Comparison of ENCODE assay signal across 8 cellular contexts in the genomic region with DNA sequence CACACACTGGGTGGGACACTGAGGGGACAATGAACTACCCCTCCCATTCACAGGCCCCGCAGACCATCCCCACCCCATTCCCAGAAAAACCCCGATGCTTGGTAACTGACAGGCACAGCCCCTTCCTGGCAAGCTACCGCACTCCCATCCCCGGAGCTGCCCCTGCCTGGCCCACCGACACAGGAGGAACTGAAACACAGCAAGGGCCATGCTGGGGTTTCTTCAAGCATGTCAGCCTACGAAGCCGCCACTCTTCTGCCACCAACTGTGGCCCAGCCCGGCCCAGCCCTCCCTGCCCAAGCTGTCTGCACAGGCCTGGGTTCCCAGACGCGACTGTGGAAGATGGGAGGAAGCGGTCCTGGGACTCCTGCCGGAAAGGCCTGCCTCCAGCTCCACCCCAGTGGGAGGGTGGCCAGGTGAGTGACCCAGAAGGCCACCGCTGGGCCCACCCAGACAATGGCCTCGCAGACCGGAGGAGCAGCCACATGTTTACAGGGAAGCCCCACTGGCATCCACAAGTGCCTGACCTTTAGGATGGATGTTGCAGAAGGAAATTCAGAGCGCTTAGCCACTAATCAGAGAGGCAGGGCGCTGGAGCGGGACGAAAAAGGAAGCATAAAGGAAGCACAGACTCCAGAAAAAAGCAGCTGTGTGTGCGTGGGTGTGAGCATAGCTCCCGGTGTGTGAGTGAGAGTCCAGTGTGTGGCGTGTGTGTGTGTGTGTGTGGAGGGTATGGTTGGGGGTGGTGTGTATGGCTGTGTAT. TPM values are rescaled to one million over a fixed set of nuclear protein-coding genes. Genes with fewer than 3 reads are reported as not detected.
A peak's percentile ranks its signal among the peaks of the same experiment; 100 is the strongest.
DNase-seq lines count a peak whose midpoint lies in the region; ATAC-seq and TF ChIP-seq lines count a peak whose summit lies in the region.

No MANE protein-coding gene starts in this region.

- H3K9me3 Mint-ChIP-seq in activated CD4-positive, alpha-beta T cell treated with anti-CD3 and anti-CD28 coated beads, Interleukin-2, amount 10 ng/mL, durations not matched to agents 7 days and 5 days: no peaks in the 10 kb centered on the region

- intact Hi-C loops in left ventricle myocardium inferior (cut with micrococcal nuclease): no loop called here

- peak overlapping the region; percentile 69 for H3K27ac ChIP-seq in left ventricle myocardium inferior (replicated peaks)

- H3K9me3 ChIP-seq in left ventricle myocardium inferior (replicated peaks): no peaks in the 10 kb centered on the region

- peak overlapping the region; percentile 88 for H3K4me3 Mint-ChIP-seq in activated CD4-positive, alpha-beta T cell treated with anti-CD3 and anti-CD28 coated beads, Interleukin-2, amount 10 ng/mL, durations not matched to agents 7 days and 5 days

- H3K4me1 Mint-ChIP-seq in activated CD4-positive, alpha-beta T cell treated with anti-CD3 and anti-CD28 coated beads, Interleukin-2, amount 10 ng/mL, durations not matched to agents 7 days and 5 days: peaks cover 78% of the 10 kb centered on the region

- H3K27me3 ChIP-seq in left ventricle myocardium inferior (ENCODE audit: low read depth): peaks cover 18% of the 10 kb centered on the region

- no peaks in the 10 kb centered on the region for H3K36me3 ChIP-seq in left ventricle myocardium inferior

- H3K27ac Mint-ChIP-seq in activated CD4-positive, alpha-beta T cell treated with anti-CD3 and anti-CD28 coated beads, Interleukin-2, amount 10 ng/mL, durations not matched to agents 7 days and 5 days: peak overlapping the region; percentile 97

- H3K36me3 Mint-ChIP-seq in activated CD4-positive, alpha-beta T cell treated with anti-CD3 and anti-CD28 coated beads, Interleukin-2, amount 10 ng/mL, durations not matched to agents 7 days and 5 days (ENCODE audit: low read depth): peaks cover 76% of the 10 kb centered on the region

- POLR2A ChIA-PET in GM10248 (lab: Yijun Ruan, JAX): interaction anchor here (0.5 kb wide), 1 partner anchor 954 kb away, joined by 3 read pairs; no protein-coding TSS in a partner anchor
- POLR2A ChIA-PET in activated CD4-positive, alpha-beta T cell treated with anti-CD3 and anti-CD28 coated beads, Interleukin-2, amount 10 ng/mL, durations not matched to agents 7 days and 5 days (lab: Charles Lee): interaction anchor here (0.7 to 1.2 kb wide), 4 partner anchors 18 to 307 kb away, joined by 3 read pairs; a partner anchor contains a TSS

- peak; percentile 34 for ATAC-seq in HG02642 (IDR thresholded peaks at IDR 0.05; ENCODE audit: poor library complexity, unreplicated experiment)
- no peak for ATAC-seq in stimulated activated naive CD8-positive, alpha-beta T cell treated with anti-CD3 and anti-CD28 coated beads, Interleukin-15, Interleukin-2, amounts not matched to agents 100 U/mL and 50 U/mL, for 24 hours

- H3K4me3 ChIP-seq in left ventricle myocardium inferior: peak overlapping the region; percentile 23

- in situ Hi-C loops in ACHN (cut with HindIII; ENCODE audit: low pct_ligation_motif_present, low pct_unique_long_range_greater_than_20kb, low sequenced_read_pairs): no loop called here

- H3K27me3 Mint-ChIP-seq in activated CD4-positive, alpha-beta T cell treated with anti-CD3 and anti-CD28 coated beads, Interleukin-2, amount 10 ng/mL, durations not matched to agents 7 days and 5 days: no peaks in the 10 kb centered on the region

- no peak for TF ChIP-seq CTCF in GM10248 (IDR thresholded peaks at IDR 0.05; ENCODE audit: control extremely low read depth, extremely low read depth, low read depth, missing control alignments)
- no peak for TF ChIP-seq CTCF in left ventricle myocardium inferior (IDR thresholded peaks at IDR 0.05; ENCODE audit: borderline replicate concordance)

- peaks cover 25% of the 10 kb centered on the region for H3K4me1 ChIP-seq in left ventricle myocardium inferior

- CTCF ChIA-PET in GM10248 (lab: Yijun Ruan, JAX): interaction anchor here (0.7 to 2.6 kb wide), 11 partner anchors 17 to 379 kb away, joined by 3 to 12 read pairs (median 4); a partner anchor contains a TSS
- CTCF ChIA-PET in activated CD4-positive, alpha-beta T cell treated with anti-CD3 and anti-CD28 coated beads, Interleukin-2, amount 10 ng/mL, durations not matched to agents 7 days and 5 days (lab: Charles Lee): interaction anchor here (0.6 to 1.9 kb wide), 5 partner anchors 17 to 313 kb away, joined by 3 to 12 read pairs (median 4); a partner anchor contains a TSS

- DNase-seq in GM10248 (ENCODE audit: extremely low spot score) (peak; percentile 80), left ventricle myocardium inferior (no peak), ACHN (no peak), NCI-H1436 treated with DMSO at 0.1 percent for 48 hours (lab: John Stamatoyannopoulos, UW) (no peak), NCI-H524 (lab: John Stamatoyannopoulos, UW) (no peak)
- DNase-seq in activated CD4-positive, alpha-beta T cell treated with anti-CD3 and anti-CD28 coated beads, Interleukin-2, amount 10 ng/mL, durations not matched to agents 7 days and 5 days: no peak
- DNase-seq in stimulated activated naive CD8-positive, alpha-beta T cell treated with anti-CD3 and anti-CD28 coated beads, Interleukin-15, Interleukin-2, amounts not matched to agents 100 U/mL and 50 U/mL, for 24 hours: peak; percentile 46

RNA-seq across cellular contexts. Expression of a gene that starts 10.2 kb away (rescaled TPM):
- 10 to 100 TPM; 61.6 to 70.5 TPM for total RNA-seq in activated CD4-positive, alpha-beta T cell treated with anti-CD3 and anti-CD28 coated beads, Interleukin-2, amount 10 ng/mL, durations not matched to agents 7 days and 5 days
- total RNA-seq in left ventricle myocardium inferior: 3.0 TPM

Comparison
In these comparisons a context has a peak if more than half of its experiments do, and no peak if none do; other contexts are left out.
1. DNase-seq: peak in GM10248 (single experiment) and stimulated activated naive CD8-positive, alpha-beta T cell treated with anti-CD3 and anti-CD28 coated beads, Interleukin-15, Interleukin-2, amounts not matched to agents 100 U/mL and 50 U/mL, for 24 hours (single experiment); none in activated CD4-positive, alpha-beta T cell treated with anti-CD3 and anti-CD28 coated beads, Interleukin-2, amount 10 ng/mL, durations not matched to agents 7 days and 5 days (single experiment), left ventricle myocardium inferior (single experiment), ACHN (single experiment), NCI-H1436 treated with DMSO at 0.1 percent for 48 hours (single experiment) and NCI-H524 (0 of 2).
2. RNA of a gene that starts 10.2 kb away (total RNA-seq): 61.6 to 70.5 TPM in activated CD4-positive, alpha-beta T cell treated with anti-CD3 and anti-CD28 coated beads, Interleukin-2, amount 10 ng/mL, durations not matched to agents 7 days and 5 days; 3.0 TPM in left ventricle myocardium inferior (single experiment); every median in the first group is over 10 times any median in the second.